9 cellular contexts compared by ENCODE assay signal in the genomic region with DNA sequence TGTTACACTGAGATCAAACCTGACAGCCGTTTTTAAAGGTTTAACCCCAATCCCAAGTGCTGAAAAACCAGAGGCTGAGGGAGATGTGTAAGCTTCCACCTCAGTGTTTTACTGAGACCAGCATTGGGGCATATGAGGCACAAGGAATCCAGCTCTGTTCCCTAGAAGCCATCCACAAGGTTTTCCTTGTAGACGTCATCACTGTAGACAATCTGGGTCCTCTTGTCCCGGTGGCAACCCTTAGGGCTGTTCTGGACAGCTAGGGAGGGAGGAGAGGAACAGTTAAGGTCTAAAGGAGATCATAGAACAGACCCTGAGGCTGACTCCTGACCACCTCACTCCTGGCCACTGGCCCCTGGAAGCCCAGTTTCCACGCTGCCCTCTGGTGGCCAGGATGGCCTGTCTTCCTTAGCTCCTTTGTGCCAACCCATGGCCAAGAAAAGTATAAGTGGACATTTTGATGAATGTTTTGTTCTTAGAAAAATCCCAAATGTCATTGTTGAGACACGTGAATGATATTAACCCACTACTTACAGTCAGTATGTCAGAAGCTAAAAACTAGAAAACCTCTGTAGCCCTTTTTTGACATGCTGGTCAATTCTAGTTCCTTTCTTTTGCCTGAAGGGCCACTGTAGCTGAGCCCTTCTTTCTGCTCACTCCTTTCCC. TPM values are rescaled to one million over a fixed set of nuclear protein-coding genes. Genes with fewer than 3 reads are reported as not detected.
DNase-seq lines count a peak whose midpoint lies in the region; ATAC-seq, FAIRE-seq and TF ChIP-seq lines count a peak whose summit lies in the region.
"Had no signal": no experiment of that assay in that cellular context is flagged by ENCODE, and none has a peak within 500 bp of the region (broad histone marks: within the 10 kb centered on the region; RNA-seq: fewer than 3 reads in every experiment).

No MANE protein-coding gene starts in this region.

- H3K27me3 ChIP-seq in HAP-1 (ENCODE audit: low read depth) (no peaks in the 10 kb centered on the region), left lung (no peaks in the 10 kb centered on the region)

- peaks cover 12% of the 10 kb centered on the region for H3K4me1 Mint-ChIP-seq in CD14-positive monocyte

- in situ Hi-C loops in HAP-1 (cut with MboI; ENCODE audit: low sequenced_read_pairs) = loop anchor here (5.0 kb wide), 1 partner anchor 45 kb away; no protein-coding TSS in a partner anchor
- in situ Hi-C loops in SK-MEL-5 (cut with HindIII; ENCODE audit: low pct_unique_long_range_greater_than_20kb, low sequenced_read_pairs) = no loop called here

- H3K36me3 ChIP-seq in HAP-1 (replicated peaks) (peaks cover 55% of the 10 kb centered on the region), left lung (peaks cover 0 to 84% of the 10 kb centered on the region in 2 donors)

- peak overlapping the region in 4 of 7 donors; percentile 5 to 84 (median 35) for H3K27ac Mint-ChIP-seq in CD14-positive monocyte

- intact Hi-C loops in CD14-positive monocyte (cut with micrococcal nuclease) = loop anchor here in 1 of 2 donors (5.0 to 10.0 kb wide), 3 partner anchors 55 to 407 kb away; a partner anchor contains a TSS
- intact Hi-C loops in left lung (cut with DNase I) = loop anchor here in 1 of 2 donors (10.0 kb wide), 1 partner anchor 277 kb away; no protein-coding TSS in a partner anchor

- TF ChIP-seq POLR2A in GM12892 (IDR thresholded peaks at IDR 0.05; ENCODE audit: low read depth, low read length) = no peak

- no peak for FAIRE-seq in GM12892 (lab: Jason Lieb, UNC)

- H3K4me1 ChIP-seq in HAP-1 = no peaks in the 10 kb centered on the region
- H3K4me1 ChIP-seq in left lung = peaks cover 0 to 6% of the 10 kb centered on the region in 2 donors

- H3K9me3 ChIP-seq in HAP-1 = no peaks in the 10 kb centered on the region
- H3K9me3 ChIP-seq in left lung = no peaks in the 10 kb centered on the region

- TF ChIP-seq CTCF in CD14-positive monocyte (IDR thresholded peaks at IDR 0.05) = peak; percentile 85
- TF ChIP-seq CTCF in choroid plexus epithelial cell (conservative IDR thresholded peaks at IDR 0.05; ENCODE audit: low read depth, low read length) = peak; percentile 94
- TF ChIP-seq CTCF in left lung (IDR thresholded peaks at IDR 0.05) = peak; percentile 73 to 78

- H3K27ac ChIP-seq in left lung (no peak overlapping the region), substantia nigra (ENCODE audit: low read depth, low read length, poor library complexity, severe bottlenecking) (no peak overlapping the region)

- no peak overlapping the region for H3K4me3 Mint-ChIP-seq in CD14-positive monocyte
- H3K4me3 Mint-ChIP-seq: natural killer cell treated with Interleukin-12 subunit alpha and Interleukin-12 subunit beta and Interleukin-15 and Interleukin-18, amount 100 ng/mL, for 72 hours had no signal

- H3K4me3 ChIP-seq in HAP-1 (no peak overlapping the region), choroid plexus epithelial cell (ENCODE audit: low read depth, low read length) (no peak overlapping the region), left lung (no peak overlapping the region)

- H3K27me3 Mint-ChIP-seq in CD14-positive monocyte (ENCODE audit: low read depth in 3 of 3) = peaks cover 1 to 16% (median 3%) of the 10 kb centered on the region in 3 donors

- H3K9me3 Mint-ChIP-seq in CD14-positive monocyte = peaks cover 0 to 1% (median 0%) of the 10 kb centered on the region in 7 donors
- H3K9me3 Mint-ChIP-seq: natural killer cell treated with Interleukin-12 subunit alpha and Interleukin-12 subunit beta and Interleukin-15 and Interleukin-18, amount 100 ng/mL, for 72 hours had no signal

- DNase-seq in CD14-positive monocyte (ENCODE audit: low spot score) (no peak), HAP-1 (ENCODE audit: low spot score in 2 of 2) (peak; percentile 28 to 62), SK-MEL-5 (ENCODE audit: low read depth, low spot score) (peak; percentile 76), choroid plexus epithelial cell (ENCODE audit: low read depth) (peak; percentile 78), left lung (peak; percentile 53 to 87), substantia nigra (lab: John Stamatoyannopoulos, UW) (peak in 26 of 49 donors; percentile 1 to 57 (median 26)), GM12892 (ENCODE audit: insufficient read length) (no peak)

- peaks cover 55 to 56% of the 10 kb centered on the region in 2 donors for H3K36me3 Mint-ChIP-seq in CD14-positive monocyte

- peak; percentile 88 for ATAC-seq in left lung
- ATAC-seq in HG03045 (IDR thresholded peaks at IDR 0.05; ENCODE audit: unreplicated experiment) = no peak

RNA-seq across cellular contexts. Expression of a gene that starts 6.4 kb away (rescaled TPM):
- polyA plus RNA-seq in CD14-positive monocyte = under 1 TPM in 1 of 2 donors, not detected in 1; 0.37 TPM
- total RNA-seq in SK-MEL-5 (2014; rRNA removed; shearing (Covaris generic)) = not detected in 2 replicates
- not detected in 2 replicates for polyA plus RNA-seq in SK-MEL-5 (2015; cell fraction: cytosol; rRNA removed)
- 1.5 and 1.6 TPM in 2 replicates for polyA plus RNA-seq in SK-MEL-5 (2015; cell fraction: nucleus; rRNA removed)
- total RNA-seq in left lung = 100 to 1,000 TPM in 1 of 2 donors, 10 to 100 TPM in 1; 69.1 to 131 TPM
- 1.4 TPM for polyA plus RNA-seq in GM12892 (2012; ENCODE audit: missing spikeins)

RNA-seq across cellular contexts. Expression of a gene that starts 6.5 kb away (rescaled TPM):
- polyA plus RNA-seq in CD14-positive monocyte = 10 to 100 TPM; 61.4 to 74.4 TPM
- 81.9 and 91.0 TPM in 2 replicates for total RNA-seq in SK-MEL-5 (2014; rRNA removed; shearing (Covaris generic))
- 130 and 136 TPM in 2 replicates for polyA plus RNA-seq in SK-MEL-5 (2015; cell fraction: cytosol; rRNA removed)
- 131 and 142 TPM in 2 replicates for polyA plus RNA-seq in SK-MEL-5 (2015; cell fraction: nucleus; rRNA removed)
- 10 to 100 TPM; 42.9 to 56.2 TPM for total RNA-seq in left lung
- 51.4 TPM for polyA plus RNA-seq in GM12892 (2012; ENCODE audit: missing spikeins)

RNA-seq across cellular contexts. Expression of a gene that starts 6.7 kb away (rescaled TPM):
- 10 to 100 TPM; 13.2 TPM for polyA plus RNA-seq in CD14-positive monocyte
- 21.4 and 28.3 TPM in 2 replicates for total RNA-seq in SK-MEL-5 (2014; rRNA removed; shearing (Covaris generic))
- 41.1 and 42.6 TPM in 2 replicates for polyA plus RNA-seq in SK-MEL-5 (2015; cell fraction: cytosol; rRNA removed)
- polyA plus RNA-seq in SK-MEL-5 (2015; cell fraction: nucleus; rRNA removed) = 387 and 403 TPM in 2 replicates
- total RNA-seq in left lung = 10 to 100 TPM; 65.4 to 67.9 TPM
- 44.8 TPM for polyA plus RNA-seq in GM12892 (2012; ENCODE audit: missing spikeins)

RNA-seq across cellular contexts. Expression of a gene that starts 19.7 kb away (rescaled TPM):
- 10 to 100 TPM in 1 of 2 donors, 1 to 10 TPM in 1; 5.5 to 10.4 TPM for polyA plus RNA-seq in CD14-positive monocyte
- total RNA-seq in SK-MEL-5 (2014; rRNA removed; shearing (Covaris generic)) = 5.2 and 9.2 TPM in 2 replicates
- 6.5 and 6.8 TPM in 2 replicates for polyA plus RNA-seq in SK-MEL-5 (2015; cell fraction: cytosol; rRNA removed)
- 81.7 and 108 TPM in 2 replicates for polyA plus RNA-seq in SK-MEL-5 (2015; cell fraction: nucleus; rRNA removed)
- 10 to 100 TPM; 16.2 to 17.8 TPM for total RNA-seq in left lung
- 14.0 TPM for polyA plus RNA-seq in GM12892 (2012; ENCODE audit: missing spikeins)

RNA-seq across cellular contexts. Expression of a gene that starts 24.8 kb away (rescaled TPM):
- polyA plus RNA-seq in CD14-positive monocyte = 1 to 10 TPM; 5.4 to 6.5 TPM
- total RNA-seq in SK-MEL-5 (2014; rRNA removed; shearing (Covaris generic)) = 9.4 and 10.1 TPM in 2 replicates
- polyA plus RNA-seq in SK-MEL-5 (2015; cell fraction: cytosol; rRNA removed) = 20.0 and 28.2 TPM in 2 replicates
- 5.5 and 10.1 TPM in 2 replicates for polyA plus RNA-seq in SK-MEL-5 (2015; cell fraction: nucleus; rRNA removed)
- 100 to 1,000 TPM; 181 to 192 TPM for total RNA-seq in left lung
- polyA plus RNA-seq in GM12892 (2012; ENCODE audit: missing spikeins) = not detected

Comparison
In these comparisons a context has a peak if more than half of its experiments do, and no peak if none do; other contexts are left out.
1. DNase-seq: peak in HAP-1 (2 of 2), SK-MEL-5 (single experiment), choroid plexus epithelial cell (single experiment), left lung (2 of 2) and substantia nigra (26 of 49); none in CD14-positive monocyte (single experiment) and GM12892 (single experiment).
2. RNA of a gene that starts 6.4 kb away (total RNA-seq): 69.1 to 131 TPM in left lung; not detected in SK-MEL-5; every median in the first group is over 10 times any median in the second.
3. Peak in every context shown above with its lines, with median percentiles within 50 percentile points of each other: CTCF ChIP-seq.